In the genomic region with DNA sequence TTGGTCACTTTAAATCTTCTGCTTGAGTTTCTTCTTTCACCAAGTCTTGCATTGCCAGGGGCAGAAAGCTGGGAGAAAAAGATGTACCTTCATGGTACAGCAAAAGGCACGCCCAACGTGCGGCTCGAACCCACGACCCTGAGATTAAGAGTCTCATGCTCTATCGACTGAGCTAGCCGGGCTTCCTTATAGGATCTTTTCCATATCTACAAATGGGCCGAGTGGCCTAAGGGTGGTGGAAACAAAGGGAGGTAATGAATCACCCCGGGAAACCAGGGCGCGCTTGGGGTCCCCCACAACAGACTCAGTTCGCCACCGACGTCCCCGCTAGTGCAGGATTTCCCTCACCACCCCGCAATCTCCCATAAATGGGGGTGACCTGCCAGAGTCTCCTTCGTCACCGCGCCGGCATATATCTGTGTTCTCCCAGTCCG, we compare ENCODE assay signal across 14 cellular contexts. TPM values are rescaled to one million over a fixed set of nuclear protein-coding genes. Genes with fewer than 3 reads are reported as not detected.
DNase-seq lines count a peak whose midpoint lies in the region; ATAC-seq, FAIRE-seq and TF ChIP-seq lines count a peak whose summit lies in the region.
"Had no signal": no experiment of that assay in that cellular context is flagged by ENCODE, and none has a peak within 500 bp of the region (broad histone marks: within the 10 kb centered on the region; RNA-seq: fewer than 3 reads in every experiment).

No MANE protein-coding gene starts in this region.

- peaks cover 20% of the 10 kb centered on the region for H3K23me2 ChIP-seq in H9 (ENCODE audit: insufficient read length, low read depth, low read length, poor library complexity, severe bottlenecking)

- no peaks in the 10 kb centered on the region; the same call in 1 of the 2 replicates for H3K27me3 ChIP-seq in H9 (ENCODE audit: insufficient read depth, low read length)

- H3K27ac ChIP-seq in H9 (ENCODE audit: insufficient read length, low read depth, low read length) (no peak overlapping the region), kidney (ENCODE audit: low read depth in 2 of 2, low read length in 2 of 2) (no peak overlapping the region)

- H2BK120ac ChIP-seq in H9 (ENCODE audit: low read depth, low read length, poor library complexity, severe bottlenecking): no peak overlapping the region

- no peak overlapping the region for H3K14ac ChIP-seq in H9 (ENCODE audit: insufficient read depth, low read length)

- H3K4me2 ChIP-seq in H9 (ENCODE audit: insufficient read depth, insufficient read length, low read length): peak overlapping the region; percentile 56

- H3K4me3 ChIP-seq in kidney (ENCODE audit: low read length in 2 of 2): no peak overlapping the region

- no peak overlapping the region for H4K5ac ChIP-seq in H9 (ENCODE audit: insufficient read length, low read depth, low read length)

- peaks cover 0 to 2% (median 0%) of the 10 kb centered on the region in 3 experiments; a peak in 2 of 7 replicates for H3K36me3 Mint-ChIP-seq in H9 (ENCODE audit: insufficient read depth in 1 of 3, low read depth in 3 of 3)

- DNase-seq in NCI-H2171 treated with DMSO at 0.1 percent for 48 hours (lab: John Stamatoyannopoulos, UW) (peak; percentile 13), NCI-H2171 (lab: John Stamatoyannopoulos, UW) (no peak), H9 (peak; percentile 76), amniotic epithelial cell (ENCODE audit: low read depth) (peak; percentile 1), islet precursor cell (peak; percentile 60), HK-2 (ENCODE audit: unreplicated experiment) (no peak), kidney (no peak)
- DNase-seq: 8988T, activated gamma-delta T cell treated with Interleukin-2 at 50 U/mL for 16 hours, caudate nucleus, head of caudate nucleus had no signal

- H4K91ac ChIP-seq in H9 (ENCODE audit: insufficient read length, low read depth, low read length): no peak overlapping the region

- peaks cover 6 to 7% of the 10 kb centered on the region in 2 experiments; a peak in 4 of 5 replicates for H3K9me3 Mint-ChIP-seq in H9

- intact Hi-C loops in kidney (cut with DNase I): no loop called here

- H3K18ac ChIP-seq in H9 (ENCODE audit: insufficient read length, low read depth, low read length): no peak overlapping the region

- FAIRE-seq in kidney (lab: Jason Lieb, UNC): no peak

- H3K79me1 ChIP-seq in H9 (ENCODE audit: insufficient read depth, low read depth, low read length, poor library complexity, severe bottlenecking): no peaks in the 10 kb centered on the region

- no peak overlapping the region for H3K27ac Mint-ChIP-seq in H9
- H3K27ac Mint-ChIP-seq: nephron had no signal

- H4K8ac ChIP-seq in H9 (replicated peaks; ENCODE audit: insufficient read length, low read depth, low read length): no peak overlapping the region

- H3K9me3 ChIP-seq in H9 (ENCODE audit: control insufficient read depth, low read depth, low read length): no peaks in the 10 kb centered on the region
- no peaks in the 10 kb centered on the region for H3K9me3 ChIP-seq in kidney (ENCODE audit: control insufficient read depth in 1 of 2, low read length in 2 of 2)

- H3K4me1 ChIP-seq in H9 (ENCODE audit: insufficient read depth, low read length): no peaks in the 10 kb centered on the region
- peaks cover 0 to 7% of the 10 kb centered on the region in 2 donors for H3K4me1 ChIP-seq in kidney (ENCODE audit: control insufficient read depth in 1 of 2, insufficient read depth in 1 of 2, low read depth in 1 of 2, low read length in 2 of 2)

- peaks cover 74% of the 10 kb centered on the region for H3K27me3 Mint-ChIP-seq in H9 (ENCODE audit: low read depth)

- no peak overlapping the region for H2AFZ ChIP-seq in H9 (ENCODE audit: low read length)

- H3K79me2 ChIP-seq in H9 (ENCODE audit: insufficient read depth, low read length): no peaks in the 10 kb centered on the region

- peaks cover 15 to 19% of the 10 kb centered on the region in 2 experiments for H3K4me1 Mint-ChIP-seq in H9

- no peak overlapping the region for H2BK5ac ChIP-seq in H9 (ENCODE audit: insufficient read length, low read length)

- no CpG with 5 or more reads among the region's 21 CpGs for WGBS in H9 (ENCODE audit: extremely low coverage, insufficient read length, low lambda C conversion rate)

- no peak for ATAC-seq in HG03442 (IDR thresholded peaks at IDR 0.05; ENCODE audit: unreplicated experiment)

- H3K9ac ChIP-seq in H9 (ENCODE audit: extremely low read depth, insufficient read length, low read length): no peak overlapping the region
- no peak overlapping the region for H3K9ac ChIP-seq in kidney (ENCODE audit: low read length in 2 of 2)

- no peak overlapping the region for H3T11ph ChIP-seq in H9 (ENCODE audit: low read length)

- no peak overlapping the region for H2BK12ac ChIP-seq in H9 (ENCODE audit: insufficient read length, low read depth, low read length)

- no peak for TF ChIP-seq CTCF in H9 (conservative IDR thresholded peaks at IDR 0.05)
- TF ChIP-seq CTCF in kidney (IDR thresholded peaks at IDR 0.05; ENCODE audit: borderline replicate concordance, extremely low read depth, insufficient read depth): no peak

- H4K20me1 ChIP-seq in H9 (ENCODE audit: control insufficient read depth, insufficient read depth, insufficient read length): no peaks in the 10 kb centered on the region

- H2BK15ac ChIP-seq in H9 (ENCODE audit: low read depth, low read length): no peak overlapping the region

- H3K36me3 ChIP-seq in kidney (ENCODE audit: control insufficient read depth in 1 of 2, insufficient read depth in 2 of 2, low read length in 2 of 2): no peaks in the 10 kb centered on the region

- H3K23ac ChIP-seq in H9 (ENCODE audit: insufficient read length, low read depth, low read length): no peak overlapping the region

- H3K56ac ChIP-seq in H9 (ENCODE audit: insufficient read length, low read depth, low read length): no peak overlapping the region

- H3K4me3 Mint-ChIP-seq in H9: peak overlapping the region; percentile 86 to 88
- H3K4me3 Mint-ChIP-seq: nephron had no signal

- no peak overlapping the region for H2AK5ac ChIP-seq in H9 (ENCODE audit: insufficient read length, low read length)

- H2BK20ac ChIP-seq in H9 (ENCODE audit: low read depth, low read length, poor library complexity, severe bottlenecking): no peak overlapping the region

- H3K4ac ChIP-seq in H9 (ENCODE audit: low read depth, low read length): no peak overlapping the region

RNA-seq across cellular contexts. Expression of a gene that starts 7.5 kb away (rescaled TPM):
- total RNA-seq in H9 (2021) (not detected in 2 replicates), kidney (not detected)
- polyA plus RNA-seq in kidney (ENCODE audit: insufficient read depth, low read depth, low replicate concordance): not detected
- total RNA-seq: lower leg skin had no signal

RNA-seq across cellular contexts. Expression of a gene that starts 45.6 kb away (rescaled TPM):
- total RNA-seq in H9 (2021) (6.2 and 6.4 TPM in 2 replicates), kidney (12.5 TPM)
- 5.6 TPM for polyA plus RNA-seq in kidney (ENCODE audit: insufficient read depth, low read depth, low replicate concordance)

RNA-seq across cellular contexts. Expression of a gene that starts 54.5 kb away (rescaled TPM):
- total RNA-seq in H9 (2021): 14.8 and 14.9 TPM in 2 replicates
- 9.6 TPM for total RNA-seq in kidney
- polyA plus RNA-seq in kidney (ENCODE audit: insufficient read depth, low read depth, low replicate concordance): 3.3 TPM

Comparison
In these comparisons a context has a peak if more than half of its experiments do, and no peak if none do; other contexts are left out.
1. DNase-seq: peak in NCI-H2171 treated with DMSO at 0.1 percent for 48 hours (single experiment), H9 (single experiment), amniotic epithelial cell (single experiment) and islet precursor cell (single experiment); none in NCI-H2171 (single experiment), HK-2 (single experiment) and kidney (single experiment).